Comparison of ENCODE assay signal across 14 cellular contexts in genomic region chr10:69426376-69426727, GRCh38. TPM values are rescaled to one million over a fixed set of nuclear protein-coding genes. Genes with fewer than 3 reads are reported as not detected.
DNase-seq lines count a peak whose midpoint lies in the region; ATAC-seq, FAIRE-seq and TF ChIP-seq lines count a peak whose summit lies in the region.
"Had no signal": no experiment of that assay in that cellular context is flagged by ENCODE, and none has a peak within 500 bp of the region (broad histone marks: within the 10 kb centered on the region; RNA-seq: fewer than 3 reads in every experiment).

No MANE protein-coding gene starts in this region.

- no peaks in the 10 kb centered on the region for H3K9me1 ChIP-seq in K562 (ENCODE audit: control insufficient read depth, insufficient read depth, low read length)

- H3K4me2 ChIP-seq in K562 (ENCODE audit: insufficient read depth, low read length) = no peak overlapping the region

- in situ Hi-C loops in K562 (cut with MboI) = no loop called here
- in situ Hi-C loops in transverse colon (cut with MboI; ENCODE audit: low pct_ligation_motif_present in 1 of 4, low pct_unique_long_range_greater_than_20kb in 1 of 4, low sequenced_read_pairs in 3 of 4) = loop anchor here in 1 of 4 donors (5.0 kb wide), 1 partner anchor 81 kb away; no protein-coding TSS in a partner anchor

- TF ChIP-seq EP300 in K562 (IDR thresholded peaks at IDR 0.05; ENCODE audit: low read length) (no peak), transverse colon (IDR thresholded peaks at IDR 0.05; ENCODE audit: low read depth) (no peak)

- H3K9me3 ChIP-seq in K562 (replicated peaks; ENCODE audit: control insufficient read depth, insufficient read depth, low read depth, low read length) = no peaks in the 10 kb centered on the region
- H3K9me3 ChIP-seq in lower lobe of right lung = no peaks in the 10 kb centered on the region
- H3K9me3 ChIP-seq in transverse colon = no peaks in the 10 kb centered on the region
- H3K9me3 ChIP-seq: pancreas had no signal

- no peak for TF ChIP-seq RAD21 in K562 (CRISPR knock-in tag; conservative IDR thresholded peaks at IDR 0.05 in 1 of 2, IDR thresholded peaks at IDR 0.05 in 1 of 2)

- H3K27me3 ChIP-seq in K562 (ENCODE audit: control insufficient read depth in 2 of 2, insufficient read depth in 2 of 2, low read length in 2 of 2) (peaks cover 5 to 20% of the 10 kb centered on the region in 2 experiments; a peak in 2 of 5 replicates), lower lobe of right lung (ENCODE audit: low read depth) (no peaks in the 10 kb centered on the region), transverse colon (no peaks in the 10 kb centered on the region)
- H3K27me3 ChIP-seq: dorsolateral prefrontal cortex, pancreas had no signal

- H3K4me3 ChIP-seq in K562 = no peak overlapping the region
- no peak overlapping the region for H3K4me3 ChIP-seq in lower lobe of right lung
- H3K4me3 ChIP-seq in transverse colon = no peak overlapping the region
- H3K4me3 ChIP-seq: dorsolateral prefrontal cortex, pancreas had no signal

- DNase-seq in LHCN-M2 (ENCODE audit: low read depth) (peak; percentile 61), K562 (ENCODE audit: extremely low read depth in 1 of 4, low spot score in 3 of 4) (no peak), lower lobe of right lung (no peak), transverse colon (no peak), hypothalamus (lab: John Stamatoyannopoulos, UW) (no peak), NCI-H345 treated with DMSO at 0.1 percent for 48 hours (lab: John Stamatoyannopoulos, UW; ENCODE audit: unreplicated experiment) (no peak), activated gamma-delta T cell (lab: John Stamatoyannopoulos, UW) (no peak)
- DNase-seq: activated CD4-positive, CD25-positive, alpha-beta regulatory T cell treated with anti-CD3 and anti-CD28 coated beads, Interleukin-2, amount 50 U/mL, for 72 hours; aorta; dorsolateral prefrontal cortex; NCI-H1105 treated with DMSO at 0.1 percent for 48 hours; NCI-H510A; pancreas had no signal

- H3K9ac ChIP-seq in K562 (ENCODE audit: insufficient read depth in 1 of 2, low read depth in 2 of 2, low read length in 2 of 2) = peak overlapping the region in 1 of 2 experiments; percentile 4; a peak in 1 of 4 replicates

- no peaks in the 10 kb centered on the region for H3K79me2 ChIP-seq in K562 (ENCODE audit: control insufficient read depth, insufficient read depth, low read length)

- 71% methylated on average over 4 of the region's 4 CpGs for WGBS in K562 (ENCODE audit: insufficient coverage, low coverage, missing lambda C conversion rate)
- WGBS in transverse colon (ENCODE audit: low coverage in 1 of 2), 2 donors = 83% methylated on average over 4 of the region's 4 CpGs; no CpG with 5 or more reads in 1 of the 2 donors

- FAIRE-seq in K562 (lab: Jason Lieb, UNC) = no peak
- FAIRE-seq: G401.6, pancreas had no signal

- POLR2A ChIA-PET in K562 (lab: Yijun Ruan, JAX) = interaction anchor here (0.8 to 1.3 kb wide), 3 partner anchors 12 to 17 kb away, joined by 3 read pairs; no protein-coding TSS in a partner anchor

- H3K27ac ChIP-seq in K562 (ENCODE audit: extremely low read depth, low read depth, low read length) (no peak overlapping the region), lower lobe of right lung (peak overlapping the region; percentile 51), transverse colon (peak overlapping the region; percentile 77 to 82 (median 79))
- H3K27ac ChIP-seq: dorsolateral prefrontal cortex had no signal

- H3K36me3 ChIP-seq in K562 (ENCODE audit: control insufficient read depth, insufficient read depth, low read length) = no peaks in the 10 kb centered on the region
- no peaks in the 10 kb centered on the region for H3K36me3 ChIP-seq in lower lobe of right lung
- no peaks in the 10 kb centered on the region for H3K36me3 ChIP-seq in transverse colon
- H3K36me3 ChIP-seq: pancreas had no signal

- CTCF ChIA-PET in K562 (lab: Yijun Ruan, JAX; ENCODE audit: low intra/inter-chr PET ratio) = interaction anchor here (3.7 kb wide), 1 partner anchor 81 kb away, joined by 52 read pairs; no protein-coding TSS in a partner anchor

- TF ChIP-seq POLR2A in K562 (conservative IDR thresholded peaks at IDR 0.05) (no peak), transverse colon (IDR thresholded peaks at IDR 0.05) (no peak)

- ATAC-seq in K562 (no peak; the same call in 2 of the 3 replicates), lower lobe of right lung (peak; percentile 10 to 22)

- H3K4me1 ChIP-seq in K562 (replicated peaks in 1 of 2; ENCODE audit: control insufficient read depth in 2 of 2, insufficient read depth in 2 of 2, low read length in 2 of 2) (peaks cover 6 to 15% of the 10 kb centered on the region in 2 experiments; a peak in 3 of 5 replicates), lower lobe of right lung (peaks cover 29% of the 10 kb centered on the region), transverse colon (peaks cover 14 to 48% (median 29%) of the 10 kb centered on the region in 4 donors)

- no peaks in the 10 kb centered on the region for H4K20me1 ChIP-seq in K562 (replicated peaks; ENCODE audit: control insufficient read depth, insufficient read depth, low read length)

- TF ChIP-seq CTCF in K562 (IDR thresholded peaks at IDR 0.05 in 2 of 3, conservative IDR thresholded peaks at IDR 0.05 in 1 of 3; ENCODE audit: insufficient read depth in 2 of 3, low read depth in 1 of 3, low read length in 3 of 3) (no peak), lower lobe of right lung (IDR thresholded peaks at IDR 0.05) (no peak), transverse colon (IDR thresholded peaks at IDR 0.05) (no peak)

- peak overlapping the region; percentile 52; the same call in 1 of the 2 replicates for H2AFZ ChIP-seq in K562 (ENCODE audit: low read depth, low read length)

- no TSS peak for BruUV-seq in K562 (replicated peaks; lab: Mats Ljungman, UMichigan)

- intact Hi-C loops in K562 (cut with micrococcal nuclease) (loop anchor here (5.0 kb wide), 1 partner anchor 211 kb away; no protein-coding TSS in a partner anchor), lower lobe of right lung (cut with DNase I) (loop anchor here (5.0 kb wide), 1 partner anchor 81 kb away; no protein-coding TSS in a partner anchor), transverse colon (cut with DNase I; ENCODE audit: low total_unique reads) (loop anchor here (2.0 kb wide), 1 partner anchor 82 kb away; no protein-coding TSS in a partner anchor)

TF ChIP-seq in K562, 482 proteins besides CTCF, POLR2A, EP300 and RAD21 (continues in another document):
- no peak for TF ChIP-seq ZNF395 (CRISPR knock-in tag; IDR thresholded peaks at IDR 0.05)

RNA-seq across cellular contexts. Expression of gene TACR2, which starts 9.6 kb away (rescaled TPM):
- total RNA-seq in LHCN-M2 (2014; rRNA removed) (0.29 TPM in 1 of 2 replicates, not detected in the other), K562 (2014; rRNA removed) (not detected in 2 replicates), K562 (2014; rRNA removed; fragmentation: Illumina TruSeq; extraction: Trizol) (not detected in 2 replicates), K562 (2015; rRNA removed; fragmentation: Illumina TruSeq; extraction: Trizol) (not detected in 2 replicates), K562 (2021) (not detected in 2 replicates), lower lobe of right lung (1.2 TPM), transverse colon (100 to 1,000 TPM in 2 of 4 donors, 10 to 100 TPM in 2; 18.9 to 241 (median 78.9) TPM)
- 0.77 TPM for polyA plus RNA-seq in LHCN-M2 (2012)
- not detected in 2 replicates for total RNA-seq in K562 (2011; cell fraction: chromatin; rRNA removed; ENCODE audit: low replicate concordance)
- not detected in 2 replicates for total RNA-seq in K562 (2011; cell fraction: nucleolus; rRNA removed)
- total RNA-seq in K562 (2011; cell fraction: nucleoplasm; rRNA removed) = not detected in 2 replicates
- polyA plus RNA-seq in K562 (2011; rRNA removed) (not detected in 2 replicates), K562 (2014; fragmentation: Illumina TruSeq; extraction: Trizol) (not detected in 2 replicates), K562 (2014; fragmentation: Nextera tagmentation; extraction: Ambion mirVana) (not detected), K562 (2014; rRNA removed) (not detected in 2 replicates)
- not detected in 2 replicates for polyA plus RNA-seq in K562 (2011; cell fraction: cytosol; rRNA removed)
- polyA plus RNA-seq in K562 (2011; cell fraction: nucleus; rRNA removed) = not detected in 2 replicates
- polyA plus RNA-seq in K562 (2012) = 0.20 and 0.22 TPM in 2 replicates
- not detected in 2 replicates for polyA minus RNA-seq in K562 (2011; rRNA and poly(A)+ RNA removed)
- polyA minus RNA-seq in K562 (2011; cell fraction: cytosol; rRNA and poly(A)+ RNA removed) = not detected in 2 replicates
- not detected in 2 replicates for polyA minus RNA-seq in K562 (2011; cell fraction: nucleus; rRNA and poly(A)+ RNA removed)

RNA-seq across cellular contexts. Expression of gene TSPAN15, which starts 24.9 kb away (rescaled TPM):
- total RNA-seq in LHCN-M2 (2014; rRNA removed) (1.5 and 2.0 TPM in 2 replicates), K562 (2014; rRNA removed) (0.78 and 1.0 TPM in 2 replicates), K562 (2014; rRNA removed; fragmentation: Illumina TruSeq; extraction: Trizol) (0.33 and 0.35 TPM in 2 replicates), K562 (2015; rRNA removed; fragmentation: Illumina TruSeq; extraction: Trizol) (0.19 and 0.36 TPM in 2 replicates), K562 (2021) (0.53 and 0.83 TPM in 2 replicates), lower lobe of right lung (46.1 TPM), transverse colon (100 to 1,000 TPM in 3 of 4 donors, 10 to 100 TPM in 1; 97.7 to 152 (median 148) TPM)
- polyA plus RNA-seq in LHCN-M2 (2012) = 2.4 TPM
- total RNA-seq in K562 (2011; cell fraction: chromatin; rRNA removed; ENCODE audit: low replicate concordance) = 0.95 TPM in 1 of 2 replicates, not detected in the other
- 0.17 and 0.66 TPM in 2 replicates for total RNA-seq in K562 (2011; cell fraction: nucleolus; rRNA removed)
- total RNA-seq in K562 (2011; cell fraction: nucleoplasm; rRNA removed) = 0.38 TPM in 1 of 2 replicates, not detected in the other
- polyA plus RNA-seq in K562 (2011; rRNA removed) (0.45 and 0.64 TPM in 2 replicates), K562 (2014; fragmentation: Illumina TruSeq; extraction: Trizol) (0.26 and 0.45 TPM in 2 replicates), K562 (2014; fragmentation: Nextera tagmentation; extraction: Ambion mirVana) (not detected), K562 (2014; rRNA removed) (0.36 and 1.2 TPM in 2 replicates)
- 0.81 and 0.88 TPM in 2 replicates for polyA plus RNA-seq in K562 (2011; cell fraction: cytosol; rRNA removed)
- 0.71 and 0.73 TPM in 2 replicates for polyA plus RNA-seq in K562 (2011; cell fraction: nucleus; rRNA removed)
- 0.59 and 0.89 TPM in 2 replicates for polyA plus RNA-seq in K562 (2012)
- polyA minus RNA-seq in K562 (2011; rRNA and poly(A)+ RNA removed) = 0.48 and 0.53 TPM in 2 replicates
- polyA minus RNA-seq in K562 (2011; cell fraction: cytosol; rRNA and poly(A)+ RNA removed) = 0.95 and 2.6 TPM in 2 replicates
- polyA minus RNA-seq in K562 (2011; cell fraction: nucleus; rRNA and poly(A)+ RNA removed) = 1.1 TPM in 2 replicates

Comparison
In these comparisons a context has a peak if more than half of its experiments do, and no peak if none do; other contexts are left out.
1. RNA of gene TSPAN15, which starts 24.9 kb away (total RNA-seq): 97.7 to 152 TPM in transverse colon and 46.1 TPM in lower lobe of right lung (single experiment); 1.5 to 2.0 TPM in LHCN-M2 and 0.17 to 1.0 TPM in K562; every median in the first group is over 10 times any median in the second.